Comparison of ENCODE assay signal across 8 cellular contexts in the genomic region with DNA sequence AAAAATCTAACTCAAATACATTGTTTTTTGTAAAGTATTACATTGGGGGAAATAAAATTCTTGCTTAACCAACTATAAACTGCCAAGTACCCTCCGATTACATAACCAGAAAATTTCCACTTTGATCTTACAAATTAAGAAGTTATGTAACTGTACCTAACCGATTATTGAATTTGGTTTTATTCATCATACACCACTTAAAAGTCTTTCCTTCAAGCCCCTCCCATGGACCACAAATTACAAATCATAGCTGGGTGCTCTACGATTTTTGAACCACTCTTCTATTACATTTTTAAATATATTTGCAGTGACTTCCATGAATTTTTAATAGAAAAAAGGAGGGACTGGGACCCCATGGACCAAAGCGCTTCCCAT. TPM values are rescaled to one million over a fixed set of nuclear protein-coding genes. Genes with fewer than 3 reads are reported as not detected.
A peak's percentile ranks its signal among the peaks of the same experiment; 100 is the strongest.
DNase-seq lines count a peak whose midpoint lies in the region; ATAC-seq and TF ChIP-seq lines count a peak whose summit lies in the region.

No MANE protein-coding gene starts in this region.

- CTCF ChIA-PET in activated CD8-positive, alpha-beta T cell treated with anti-CD3 and anti-CD28 coated beads for 36 hours (lab: Charles Lee), result interaction anchor here (1.3 to 1.9 kb wide), 3 partner anchors 10 to 255 kb away, joined by 3 to 5 read pairs (median 4); no protein-coding TSS in a partner anchor

- peak overlapping the region; percentile 91 for H3K27ac ChIP-seq in suprapubic skin

- H3K4me1 Mint-ChIP-seq in activated T-cell treated with anti-CD3 and anti-CD28 coated beads, Interleukin-2, amount 50 U/mL, for 24 hours (ENCODE audit: low read depth), result peaks cover 30% of the 10 kb centered on the region
- peaks cover 20% of the 10 kb centered on the region for H3K4me1 Mint-ChIP-seq in activated CD8-positive, alpha-beta T cell treated with anti-CD3 and anti-CD28 coated beads for 36 hours (ENCODE audit: low read depth)

- WGBS in suprapubic skin, result 7% methylated on average over 4 of the region's 4 CpGs

- peak overlapping the region; percentile 97 for H3K27ac Mint-ChIP-seq in activated T-cell treated with anti-CD3 and anti-CD28 coated beads, Interleukin-2, amount 50 U/mL, for 24 hours
- peak overlapping the region; percentile 100 for H3K27ac Mint-ChIP-seq in activated CD8-positive, alpha-beta T cell treated with anti-CD3 and anti-CD28 coated beads for 36 hours

- intact Hi-C loops in activated CD8-positive, alpha-beta T cell treated with anti-CD3 and anti-CD28 coated beads for 36 hours (cut with micrococcal nuclease), result loop anchor here (10.0 kb wide), 1 partner anchor 123 kb away; no protein-coding TSS in a partner anchor

- ATAC-seq in activated CD8-positive, alpha-beta T cell treated with anti-CD3 and anti-CD28 coated beads for 36 hours, result no peak
- ATAC-seq in GM19397 (IDR thresholded peaks at IDR 0.05; ENCODE audit: unreplicated experiment), result no peak

- H3K36me3 Mint-ChIP-seq in activated T-cell treated with anti-CD3 and anti-CD28 coated beads, Interleukin-2, amount 50 U/mL, for 24 hours (ENCODE audit: low read depth), result peaks cover 49% of the 10 kb centered on the region
- H3K36me3 Mint-ChIP-seq in activated CD8-positive, alpha-beta T cell treated with anti-CD3 and anti-CD28 coated beads for 36 hours (ENCODE audit: low read depth), result peaks cover 34% of the 10 kb centered on the region

- H3K9me3 ChIP-seq in iPS-15b (ENCODE audit: control insufficient read depth, insufficient read depth, low read length), result no peaks in the 10 kb centered on the region
- no peaks in the 10 kb centered on the region for H3K9me3 ChIP-seq in suprapubic skin

- no peak for DNase-seq in activated T-cell treated with anti-CD3 and anti-CD28 coated beads, Interleukin-2, amount 50 U/mL, for 24 hours
- DNase-seq in activated T-cell treated with anti-CD3 and anti-CD28 coated beads, Interleukin-2, amount 50 U/mL, for 48 hours, result no peak
- DNase-seq in activated CD8-positive, alpha-beta T cell treated with anti-CD3 and anti-CD28 coated beads for 36 hours, result no peak
- no peak for DNase-seq in suprapubic skin (ENCODE audit: low spot score in 2 of 2)
- DNase-seq in globus pallidus (ENCODE audit: low spot score), result no peak
- no peak for DNase-seq in H4 (ENCODE audit: low spot score)

- peaks cover 6% of the 10 kb centered on the region for H3K9me3 Mint-ChIP-seq in activated T-cell treated with anti-CD3 and anti-CD28 coated beads, Interleukin-2, amount 50 U/mL, for 24 hours
- peaks cover 7% of the 10 kb centered on the region for H3K9me3 Mint-ChIP-seq in activated CD8-positive, alpha-beta T cell treated with anti-CD3 and anti-CD28 coated beads for 36 hours

- H3K27me3 ChIP-seq in iPS-15b (ENCODE audit: control insufficient read depth, insufficient read depth, low read length), result no peaks in the 10 kb centered on the region
- H3K27me3 ChIP-seq in suprapubic skin, result no peaks in the 10 kb centered on the region

- TF ChIP-seq EP300 in suprapubic skin (IDR thresholded peaks at IDR 0.05), result no peak

- no peak for TF ChIP-seq CTCF in activated CD8-positive, alpha-beta T cell treated with anti-CD3 and anti-CD28 coated beads for 36 hours (IDR thresholded peaks at IDR 0.05)
- TF ChIP-seq CTCF in suprapubic skin (IDR thresholded peaks at IDR 0.05), result no peak

- H3K36me3 ChIP-seq in iPS-15b (ENCODE audit: control insufficient read depth, insufficient read depth, low read length) (no peaks in the 10 kb centered on the region), suprapubic skin (peaks cover under 1% of the 10 kb centered on the region)

- H3K4me1 ChIP-seq in iPS-15b (ENCODE audit: control insufficient read depth, insufficient read depth, low read length) (no peaks in the 10 kb centered on the region), suprapubic skin (peaks cover 43% of the 10 kb centered on the region)

- H3K4me3 Mint-ChIP-seq in activated T-cell treated with anti-CD3 and anti-CD28 coated beads, Interleukin-2, amount 50 U/mL, for 24 hours, result peak overlapping the region; percentile 100
- peak overlapping the region; percentile 100 for H3K4me3 Mint-ChIP-seq in activated CD8-positive, alpha-beta T cell treated with anti-CD3 and anti-CD28 coated beads for 36 hours

- H3K4me3 ChIP-seq in iPS-15b (ENCODE audit: low read depth, low read length) (peak overlapping the region; percentile 94), suprapubic skin (peak overlapping the region; percentile 83)

- POLR2A ChIA-PET in activated CD8-positive, alpha-beta T cell treated with anti-CD3 and anti-CD28 coated beads for 36 hours (lab: Charles Lee), result interaction anchor here (1.5 to 1.9 kb wide), 2 partner anchors 105 to 248 kb away, joined by 3 to 7 read pairs; a partner anchor contains a TSS

- peak overlapping the region; percentile 92 for H3K9ac ChIP-seq in iPS-15b (ENCODE audit: low read depth, low read length)

- TF ChIP-seq POLR2A in suprapubic skin (IDR thresholded peaks at IDR 0.05), result no peak

- H3K27me3 Mint-ChIP-seq in activated T-cell treated with anti-CD3 and anti-CD28 coated beads, Interleukin-2, amount 50 U/mL, for 24 hours, result no peaks in the 10 kb centered on the region
- no peaks in the 10 kb centered on the region for H3K27me3 Mint-ChIP-seq in activated CD8-positive, alpha-beta T cell treated with anti-CD3 and anti-CD28 coated beads for 36 hours

RNA-seq across cellular contexts. Expression of a gene that starts 0.6 kb away (rescaled TPM):
- 10 to 100 TPM; 13.6 to 13.7 TPM for total RNA-seq in activated CD8-positive, alpha-beta T cell treated with anti-CD3 and anti-CD28 coated beads for 36 hours
- total RNA-seq in suprapubic skin, result 10 to 100 TPM in 2 of 4 donors, 1 to 10 TPM in 2; 9.6 to 19.3 (median 13.1) TPM
- 15.2 and 18.0 TPM in 2 replicates for total RNA-seq in H4 (2014; rRNA removed; shearing (Covaris generic))
